In genomic region chr19:10701955-10702307, GRCh38 we compare ENCODE assay signal across 8 cellular contexts. TPM values are rescaled to one million over a fixed set of nuclear protein-coding genes. Genes with fewer than 3 reads are reported as not detected.
DNase-seq lines count a peak whose midpoint lies in the region; ATAC-seq and TF ChIP-seq lines count a peak whose summit lies in the region.

No MANE protein-coding gene starts in this region.

- H3K27me3 Mint-ChIP-seq in activated naive CD8-positive, alpha-beta T cell, result peaks cover 2% of the 10 kb centered on the region

- no peaks in the 10 kb centered on the region for H3K79me2 ChIP-seq in smooth muscle cell (ENCODE audit: low read depth)

- 3% methylated on average over 21 of the region's 21 CpGs for WGBS in smooth muscle cell (ENCODE audit: low lambda C conversion rate)

- H3F3A ChIP-seq in smooth muscle cell (ENCODE audit: low read depth), result no peaks in the 10 kb centered on the region

- no peaks in the 10 kb centered on the region for H3K4me1 ChIP-seq in smooth muscle cell (ENCODE audit: low read depth)

- H3K9me3 ChIP-seq in smooth muscle cell (replicated peaks; ENCODE audit: low read depth), result no peaks in the 10 kb centered on the region

- H3K27me3 ChIP-seq in smooth muscle cell (ENCODE audit: low read depth), result no peaks in the 10 kb centered on the region

- no peaks in the 10 kb centered on the region for H3K36me3 ChIP-seq in smooth muscle cell (ENCODE audit: low read depth)

- TF ChIP-seq CTCF in smooth muscle cell (IDR thresholded peaks at IDR 0.05; ENCODE audit: borderline replicate concordance, insufficient read depth, poor library complexity, severe bottlenecking), result no peak

- peak overlapping the region; percentile 86 for H3K27ac Mint-ChIP-seq in activated naive CD8-positive, alpha-beta T cell

- peaks cover 2% of the 10 kb centered on the region for H3K36me3 Mint-ChIP-seq in activated naive CD8-positive, alpha-beta T cell

- peak overlapping the region; percentile 99 for H3K4me2 ChIP-seq in smooth muscle cell

- H4K20me1 ChIP-seq in smooth muscle cell (ENCODE audit: low read depth), result no peaks in the 10 kb centered on the region

- H2AFZ ChIP-seq in smooth muscle cell (ENCODE audit: low read depth), result peak overlapping the region; percentile 99

- peak; percentile 15 for ATAC-seq in GM19372 (IDR thresholded peaks at IDR 0.05; ENCODE audit: low read depth, unreplicated experiment)

- H3K9me3 Mint-ChIP-seq in activated naive CD8-positive, alpha-beta T cell (ENCODE audit: low read depth), result no peaks in the 10 kb centered on the region

- H3K4me3 Mint-ChIP-seq in activated naive CD8-positive, alpha-beta T cell, result peak overlapping the region; percentile 93

- peaks cover 7% of the 10 kb centered on the region for H3K4me1 Mint-ChIP-seq in activated naive CD8-positive, alpha-beta T cell (ENCODE audit: low read depth)

- peak overlapping the region; percentile 32 for H3K27ac ChIP-seq in smooth muscle cell (ENCODE audit: low read depth)

- peak overlapping the region; percentile 79 for H3K9ac ChIP-seq in smooth muscle cell (ENCODE audit: low read depth)

- peak overlapping the region; percentile 96 for H3K4me3 ChIP-seq in iPS-11a (ENCODE audit: low read depth, low read length)
- H3K4me3 ChIP-seq in smooth muscle cell, result peak overlapping the region; percentile 90

- peak; percentile 50 for DNase-seq in COLO668 (lab: John Stamatoyannopoulos, UW; ENCODE audit: unreplicated experiment)
- peak; percentile 62 for DNase-seq in NCI-H146 (lab: John Stamatoyannopoulos, UW)
- DNase-seq in smooth muscle cell (lab: John Stamatoyannopoulos, UW; ENCODE audit: unreplicated experiment), result peak; percentile 24
- DNase-seq in NCI-H128 (lab: John Stamatoyannopoulos, UW; ENCODE audit: unreplicated experiment), result no peak
- no peak for DNase-seq in NOMO-1 treated with DMSO at 0.1 percent for 48 hours (lab: John Stamatoyannopoulos, UW; ENCODE audit: unreplicated experiment)

RNA-seq across cellular contexts. Expression of gene QTRT1, which starts 0.7 kb away (rescaled TPM):
- total RNA-seq in smooth muscle cell, result 13.3 and 16.0 TPM in 2 replicates
- 42.3 and 49.4 TPM in 2 replicates for polyA plus RNA-seq in smooth muscle cell

RNA-seq across cellular contexts. Expression of gene DNM2, which starts 15.9 kb away (rescaled TPM):
- 46.4 and 65.1 TPM in 2 replicates for total RNA-seq in smooth muscle cell
- polyA plus RNA-seq in smooth muscle cell, result 93.2 and 111 TPM in 2 replicates

RNA-seq across cellular contexts. Expression of gene ILF3, which starts 47.8 kb away (rescaled TPM):
- 78.0 and 125 TPM in 2 replicates for total RNA-seq in smooth muscle cell
- polyA plus RNA-seq in smooth muscle cell, result 108 and 118 TPM in 2 replicates

Comparison
In these comparisons a context has a peak if more than half of its experiments do, and no peak if none do; other contexts are left out.
1. DNase-seq: peak in COLO668 (single experiment), NCI-H146 (single experiment) and smooth muscle cell (single experiment); none in NCI-H128 (single experiment) and NOMO-1 treated with DMSO at 0.1 percent for 48 hours (single experiment).